Comparison of ENCODE assay signal across 15 cellular contexts in genomic region chr6:712805-713204, GRCh38. TPM values are rescaled to one million over a fixed set of nuclear protein-coding genes. Genes with fewer than 3 reads are reported as not detected.
DNase-seq lines count a peak whose midpoint lies in the region; TF ChIP-seq lines count a peak whose summit lies in the region.
"Had no signal": no experiment of that assay in that cellular context is flagged by ENCODE, and none has a peak within 500 bp of the region (broad histone marks: within the 10 kb centered on the region; RNA-seq: fewer than 3 reads in every experiment).

No MANE protein-coding gene starts in this region.

- no peaks in the 10 kb centered on the region for H3K9me3 ChIP-seq in CD4-positive, alpha-beta memory T cell (ENCODE audit: control insufficient read depth in 1 of 2, low read length in 2 of 2)
- H3K9me3 ChIP-seq in neural progenitor cell (ENCODE audit: low read depth) (no peaks in the 10 kb centered on the region), spleen (no peaks in the 10 kb centered on the region)

- peak overlapping the region in 4 of 7 donors; percentile 16 to 51 (median 29) for H3K27ac Mint-ChIP-seq in CD4-positive, alpha-beta memory T cell
- no peak overlapping the region for H3K27ac Mint-ChIP-seq in neural progenitor cell
- H3K27ac Mint-ChIP-seq in activated T-helper 2 cell treated with anti-CD3 and anti-CD28 coated beads, Interferon-gamma antibody, Interleukin-2, Interleukin-4, amounts not matched to agents 10 μg/mL and 5 μg/mL and 100 μg/mL, durations not matched to agents 14 hours and 24 hours and 36 hours = no peak overlapping the region

- no peak for TF ChIP-seq CTCF in neural progenitor cell (IDR thresholded peaks at IDR 0.05)
- no peak for TF ChIP-seq CTCF in spleen (IDR thresholded peaks at IDR 0.05 in 8 of 11, conservative IDR thresholded peaks at IDR 0.05 in 3 of 11)

- no peaks in the 10 kb centered on the region for H4K20me1 ChIP-seq in neural progenitor cell (ENCODE audit: low read depth)

- no peaks in the 10 kb centered on the region for H3K27me3 ChIP-seq in CD4-positive, alpha-beta memory T cell (ENCODE audit: insufficient read depth, low read length)
- H3K27me3 ChIP-seq in neural progenitor cell (peaks cover 29% of the 10 kb centered on the region), spleen (replicated peaks in 1 of 7) (no peaks in the 10 kb centered on the region)

- no peaks in the 10 kb centered on the region for H3K36me3 ChIP-seq in CD4-positive, alpha-beta memory T cell (ENCODE audit: insufficient read depth, low read length)
- H3K36me3 ChIP-seq in neural progenitor cell (no peaks in the 10 kb centered on the region), spleen (no peaks in the 10 kb centered on the region)

- H3K4me1 Mint-ChIP-seq in CD4-positive, alpha-beta memory T cell = peaks cover 12 to 24% (median 18%) of the 10 kb centered on the region in 4 donors
- H3K4me1 Mint-ChIP-seq in neural progenitor cell = peaks cover 13% of the 10 kb centered on the region
- peaks cover 41% of the 10 kb centered on the region for H3K4me1 Mint-ChIP-seq in activated T-helper 2 cell treated with anti-CD3 and anti-CD28 coated beads, Interferon-gamma antibody, Interleukin-2, Interleukin-4, amounts not matched to agents 10 μg/mL and 5 μg/mL and 100 μg/mL, durations not matched to agents 14 hours and 24 hours and 36 hours (ENCODE audit: low read depth)

- intact Hi-C loops in CD4-positive, alpha-beta memory T cell (cut with micrococcal nuclease) = no loop called here
- intact Hi-C loops in activated T-helper 2 cell treated with anti-CD3 and anti-CD28 coated beads, Interferon-gamma antibody, Interleukin-2, Interleukin-4, amounts not matched to agents 10 μg/mL and 5 μg/mL and 100 μg/mL, durations not matched to agents 14 hours and 24 hours and 36 hours (cut with micrococcal nuclease) = loop anchor here (5.0 kb wide), 2 partner anchors 221 to 311 kb away; no protein-coding TSS in a partner anchor
- intact Hi-C loops in spleen (cut with DNase I; ENCODE audit: low total_unique reads) = no loop called here

- CTCF ChIA-PET in CD4-positive, alpha-beta memory T cell (lab: Charles Lee; ENCODE audit: partially characterized antibody) = interaction anchor here (3.2 kb wide), 1 partner anchor 9 kb away, joined by 26 read pairs; no protein-coding TSS in a partner anchor

- POLR2A ChIA-PET in CD4-positive, alpha-beta memory T cell (lab: Charles Lee; ENCODE audit: partially characterized antibody) = no interaction called here

- TF ChIP-seq POLR2A in spleen (IDR thresholded peaks at IDR 0.05) = no peak

- H3K79me2 ChIP-seq in neural progenitor cell (ENCODE audit: low read depth) = no peaks in the 10 kb centered on the region

- peaks cover 0 to 6% of the 10 kb centered on the region in 2 donors for H3K36me3 Mint-ChIP-seq in CD4-positive, alpha-beta memory T cell
- no peaks in the 10 kb centered on the region for H3K36me3 Mint-ChIP-seq in neural progenitor cell
- H3K36me3 Mint-ChIP-seq in activated T-helper 2 cell treated with anti-CD3 and anti-CD28 coated beads, Interferon-gamma antibody, Interleukin-2, Interleukin-4, amounts not matched to agents 10 μg/mL and 5 μg/mL and 100 μg/mL, durations not matched to agents 14 hours and 24 hours and 36 hours (ENCODE audit: low read depth) = no peaks in the 10 kb centered on the region

- H3K27ac ChIP-seq in CD4-positive, alpha-beta memory T cell (ENCODE audit: low read depth, low read length) = no peak overlapping the region
- H3K27ac ChIP-seq in neural progenitor cell = no peak overlapping the region
- H3K27ac ChIP-seq in spleen = no peak overlapping the region
- H3K27ac ChIP-seq: PC-9 had no signal

- peak overlapping the region in 4 of 8 donors; percentile 20 to 72 (median 56) for H3K4me3 Mint-ChIP-seq in CD4-positive, alpha-beta memory T cell
- peak overlapping the region; percentile 44 for H3K4me3 Mint-ChIP-seq in neural progenitor cell
- H3K4me3 Mint-ChIP-seq in activated T-helper 2 cell treated with anti-CD3 and anti-CD28 coated beads, Interferon-gamma antibody, Interleukin-2, Interleukin-4, amounts not matched to agents 10 μg/mL and 5 μg/mL and 100 μg/mL, durations not matched to agents 14 hours and 24 hours and 36 hours (ENCODE audit: low read depth) = no peak overlapping the region

- H3K9ac ChIP-seq in neural progenitor cell = no peak overlapping the region

- peaks cover 0 to 2% (median 0%) of the 10 kb centered on the region in 8 donors for H3K9me3 Mint-ChIP-seq in CD4-positive, alpha-beta memory T cell
- H3K9me3 Mint-ChIP-seq in neural progenitor cell = no peaks in the 10 kb centered on the region
- no peaks in the 10 kb centered on the region for H3K9me3 Mint-ChIP-seq in activated T-helper 2 cell treated with anti-CD3 and anti-CD28 coated beads, Interferon-gamma antibody, Interleukin-2, Interleukin-4, amounts not matched to agents 10 μg/mL and 5 μg/mL and 100 μg/mL, durations not matched to agents 14 hours and 24 hours and 36 hours

- no peak overlapping the region for H3K4me3 ChIP-seq in CD4-positive, alpha-beta memory T cell (ENCODE audit: low read length in 2 of 2)
- H3K4me3 ChIP-seq in neural progenitor cell (no peak overlapping the region), spleen (no peak overlapping the region)
- H3K4me3 ChIP-seq: PC-9 had no signal

- H3F3A ChIP-seq in neural progenitor cell (ENCODE audit: low read depth) = peaks cover 7% of the 10 kb centered on the region

- H3K27me3 Mint-ChIP-seq in CD4-positive, alpha-beta memory T cell = peaks cover 0 to under 1% of the 10 kb centered on the region in 2 donors
- H3K27me3 Mint-ChIP-seq in neural progenitor cell (ENCODE audit: insufficient read depth, low read depth) = peaks cover 7% of the 10 kb centered on the region
- H3K27me3 Mint-ChIP-seq in activated T-helper 2 cell treated with anti-CD3 and anti-CD28 coated beads, Interferon-gamma antibody, Interleukin-2, Interleukin-4, amounts not matched to agents 10 μg/mL and 5 μg/mL and 100 μg/mL, durations not matched to agents 14 hours and 24 hours and 36 hours (ENCODE audit: low read depth) = no peaks in the 10 kb centered on the region

- WGBS in spleen, 5 donors = 92 to 98% (median 96%) methylated on average over 8 of the region's 8 CpGs

- H3K4me1 ChIP-seq in CD4-positive, alpha-beta memory T cell (ENCODE audit: insufficient read depth, low read length) = peaks cover 15% of the 10 kb centered on the region
- peaks cover 7% of the 10 kb centered on the region for H3K4me1 ChIP-seq in neural progenitor cell
- H3K4me1 ChIP-seq in spleen = peaks cover 7 to 26% (median 17%) of the 10 kb centered on the region in 6 donors

- no peak for DNase-seq in CD4-positive, alpha-beta memory T cell
- DNase-seq in SK-N-DZ (ENCODE audit: low spot score) (peak; percentile 37), fibroblast of peridontal ligament (ENCODE audit: extremely low read depth) (peak; percentile 42), neural progenitor cell (ENCODE audit: low spot score) (no peak), spleen (no peak), SIG-M5 treated with dmso at 0.1 percent for 504 hours (lab: John Stamatoyannopoulos, UW; ENCODE audit: unreplicated experiment) (no peak)
- DNase-seq in activated T-helper 2 cell treated with anti-CD3 and anti-CD28 coated beads, Interferon-gamma antibody, Interleukin-2, Interleukin-4, amounts not matched to agents 10 μg/mL and 5 μg/mL and 100 μg/mL, durations not matched to agents 14 hours and 24 hours and 36 hours (ENCODE audit: low spot score) = no peak
- DNase-seq: DMS79 treated with DMSO at 0.1 percent for 48 hours, Karpas-422, MM.1S, NCI-H1092 treated with DMSO at 0.1 percent for 48 hours, NCI-H2081 treated with DMSO at 0.1 percent for 48 hours, NCI-H510A, PC-9 had no signal

- H2AFZ ChIP-seq in neural progenitor cell (replicated peaks) = no peak overlapping the region
- H2AFZ ChIP-seq: PC-9 had no signal

- H3K4me2 ChIP-seq in neural progenitor cell = no peak overlapping the region
- H3K4me2 ChIP-seq: PC-9 had no signal

RNA-seq across cellular contexts. Expression of gene EXOC2, which starts 19.9 kb away (rescaled TPM):
- total RNA-seq in CD4-positive, alpha-beta memory T cell = 10 to 100 TPM; 44.6 to 47.6 TPM
- 10 to 100 TPM; 38.2 to 48.3 TPM for polyA plus RNA-seq in CD4-positive, alpha-beta memory T cell
- 20.3 and 27.5 TPM in 2 replicates for polyA plus RNA-seq in SK-N-DZ (2014; cell fraction: cytosol; rRNA removed)
- 11.2 and 14.4 TPM in 2 replicates for polyA plus RNA-seq in SK-N-DZ (2014; cell fraction: nucleus; rRNA removed)
- total RNA-seq in neural progenitor cell (ENCODE audit: low replicate concordance) = 37.3 and 46.5 TPM in 2 replicates
- 53.3 and 53.9 TPM in 2 replicates for total RNA-seq in activated T-helper 2 cell treated with anti-CD3 and anti-CD28 coated beads, Interferon-gamma antibody, Interleukin-2, Interleukin-4, amounts not matched to agents 10 μg/mL and 5 μg/mL and 100 μg/mL, durations not matched to agents 14 hours and 24 hours and 36 hours
- 10 to 100 TPM; 21.1 to 32.8 (median 28.2) TPM for total RNA-seq in spleen
- polyA plus RNA-seq in spleen = 10 to 100 TPM in 1 of 3 donors, 1 to 10 TPM in 2; 7.0 to 10.6 (median 8.1) TPM

RNA-seq across cellular contexts. Expression of gene HUS1B, which starts 55.9 kb away (rescaled TPM):
- 1 to 10 TPM in 1 of 2 experiments, under 1 TPM in 1; 0.78 to 2.6 TPM for total RNA-seq in CD4-positive, alpha-beta memory T cell
- 1 to 10 TPM; 1.7 to 2.3 TPM for polyA plus RNA-seq in CD4-positive, alpha-beta memory T cell
- polyA plus RNA-seq in SK-N-DZ (2014; cell fraction: cytosol; rRNA removed) = 0.26 and 0.82 TPM in 2 replicates
- polyA plus RNA-seq in SK-N-DZ (2014; cell fraction: nucleus; rRNA removed) = 1.9 TPM in 1 of 2 replicates, not detected in the other
- 0.43 TPM in 1 of 2 replicates, not detected in the other for total RNA-seq in neural progenitor cell (ENCODE audit: low replicate concordance)
- total RNA-seq in activated T-helper 2 cell treated with anti-CD3 and anti-CD28 coated beads, Interferon-gamma antibody, Interleukin-2, Interleukin-4, amounts not matched to agents 10 μg/mL and 5 μg/mL and 100 μg/mL, durations not matched to agents 14 hours and 24 hours and 36 hours = 1.6 and 1.8 TPM in 2 replicates
- total RNA-seq in spleen = 1 to 10 TPM; 1.3 to 6.1 (median 2.7) TPM
- under 1 TPM; 0.06 to 0.42 (median 0.15) TPM for polyA plus RNA-seq in spleen
- total RNA-seq: G401 had no signal

Comparison
In these comparisons a context has a peak if more than half of its experiments do, and no peak if none do; other contexts are left out.
1. DNase-seq: peak in SK-N-DZ (single experiment) and fibroblast of peridontal ligament (single experiment); none in CD4-positive, alpha-beta memory T cell (0 of 5), neural progenitor cell (single experiment), activated T-helper 2 cell treated with anti-CD3 and anti-CD28 coated beads, Interferon-gamma antibody, Interleukin-2, Interleukin-4, amounts not matched to agents 10 μg/mL and 5 μg/mL and 100 μg/mL, durations not matched to agents 14 hours and 24 hours and 36 hours (single experiment), spleen (single experiment) and SIG-M5 treated with dmso at 0.1 percent for 504 hours (single experiment).
2. H3K27ac Mint-ChIP-seq: peak in CD4-positive, alpha-beta memory T cell (4 of 7); none in neural progenitor cell (single experiment) and activated T-helper 2 cell treated with anti-CD3 and anti-CD28 coated beads, Interferon-gamma antibody, Interleukin-2, Interleukin-4, amounts not matched to agents 10 μg/mL and 5 μg/mL and 100 μg/mL, durations not matched to agents 14 hours and 24 hours and 36 hours (single experiment).